1 cellular context compared by ENCODE assay signal in genomic region chr7:130065500-130066152, GRCh38.
TF ChIP-seq lines count a peak whose summit lies in the region.

No MANE protein-coding gene starts in this region.

TF ChIP-seq in GM23338, 12 proteins besides CTCF, POLR2A, EP300 and RAD21 (continued from another document):
- TF ChIP-seq ZNF462 (CRISPR knock-in tag; IDR thresholded peaks at IDR 0.05) = no peak
